1 cellular context compared by ENCODE assay signal in genomic region chr16:57480754-57481230, GRCh38.
TF ChIP-seq lines count a peak whose summit lies in the region.

No MANE protein-coding gene starts in this region.

TF ChIP-seq in HCT116, 20 proteins besides CTCF, POLR2A, EP300 and RAD21:
- TF ChIP-seq CBX3 (IDR thresholded peaks at IDR 0.05; ENCODE audit: low read depth) (no peak), JUND (IDR thresholded peaks at IDR 0.05) (no peak), ELF1 (IDR thresholded peaks at IDR 0.05; ENCODE audit: borderline replicate concordance, low read depth) (no peak), SRF (IDR thresholded peaks at IDR 0.05; ENCODE audit: low read depth) (no peak), FOSL1 (IDR thresholded peaks at IDR 0.05; ENCODE audit: low read depth) (no peak), SIN3A (IDR thresholded peaks at IDR 0.05; ENCODE audit: low read depth) (no peak), CEBPB (IDR thresholded peaks at IDR 0.05; ENCODE audit: low read depth) (no peak), ZFX (IDR thresholded peaks at IDR 0.05) (no peak), YY1 (IDR thresholded peaks at IDR 0.05; ENCODE audit: extremely low read depth, insufficient replicate concordance, low read depth, low read length) (no peak), SP1 (IDR thresholded peaks at IDR 0.05; ENCODE audit: low read depth) (no peak), POLR2AphosphoS5 (IDR thresholded peaks at IDR 0.05; ENCODE audit: low read depth, low read length) (no peak), EZH2 (IDR thresholded peaks at IDR 0.05) (no peak), TCF7L2 (IDR thresholded peaks at IDR 0.05; ENCODE audit: borderline replicate concordance, extremely low read depth, insufficient read depth, insufficient read length) (no peak), ZBTB33 (IDR thresholded peaks at IDR 0.05; ENCODE audit: extremely low read depth, insufficient replicate concordance, low read length) (no peak), EGR1 (IDR thresholded peaks at IDR 0.05; ENCODE audit: low read depth) (no peak), ZNF274 (IDR thresholded peaks at IDR 0.05; ENCODE audit: low read depth, low read length) (no peak), EZH2phosphoT487 (IDR thresholded peaks at IDR 0.05; ENCODE audit: borderline replicate concordance) (no peak)
- TF ChIP-seq, protein P1, sequence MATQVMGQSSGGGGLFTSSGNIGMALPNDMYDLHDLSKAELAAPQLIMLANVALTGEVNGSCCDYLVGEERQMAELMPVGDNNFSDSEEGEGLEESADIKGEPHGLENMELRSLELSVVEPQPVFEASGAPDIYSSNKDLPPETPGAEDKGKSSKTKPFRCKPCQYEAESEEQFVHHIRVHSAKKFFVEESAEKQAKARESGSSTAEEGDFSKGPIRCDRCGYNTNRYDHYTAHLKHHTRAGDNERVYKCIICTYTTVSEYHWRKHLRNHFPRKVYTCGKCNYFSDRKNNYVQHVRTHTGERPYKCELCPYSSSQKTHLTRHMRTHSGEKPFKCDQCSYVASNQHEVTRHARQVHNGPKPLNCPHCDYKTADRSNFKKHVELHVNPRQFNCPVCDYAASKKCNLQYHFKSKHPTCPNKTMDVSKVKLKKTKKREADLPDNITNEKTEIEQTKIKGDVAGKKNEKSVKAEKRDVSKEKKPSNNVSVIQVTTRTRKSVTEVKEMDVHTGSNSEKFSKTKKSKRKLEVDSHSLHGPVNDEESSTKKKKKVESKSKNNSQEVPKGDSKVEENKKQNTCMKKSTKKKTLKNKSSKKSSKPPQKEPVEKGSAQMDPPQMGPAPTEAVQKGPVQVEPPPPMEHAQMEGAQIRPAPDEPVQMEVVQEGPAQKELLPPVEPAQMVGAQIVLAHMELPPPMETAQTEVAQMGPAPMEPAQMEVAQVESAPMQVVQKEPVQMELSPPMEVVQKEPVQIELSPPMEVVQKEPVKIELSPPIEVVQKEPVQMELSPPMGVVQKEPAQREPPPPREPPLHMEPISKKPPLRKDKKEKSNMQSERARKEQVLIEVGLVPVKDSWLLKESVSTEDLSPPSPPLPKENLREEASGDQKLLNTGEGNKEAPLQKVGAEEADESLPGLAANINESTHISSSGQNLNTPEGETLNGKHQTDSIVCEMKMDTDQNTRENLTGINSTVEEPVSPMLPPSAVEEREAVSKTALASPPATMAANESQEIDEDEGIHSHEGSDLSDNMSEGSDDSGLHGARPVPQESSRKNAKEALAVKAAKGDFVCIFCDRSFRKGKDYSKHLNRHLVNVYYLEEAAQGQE (IDR thresholded peaks at IDR 0.05; ENCODE audit: low read depth): no peak
